In genomic region chr20:63531686-63532448, GRCh38 we compare ENCODE assay signal across 2 cellular contexts.
TF ChIP-seq lines count a peak whose summit lies in the region.

No MANE protein-coding gene starts in this region.

TF ChIP-seq in HEK293, 187 proteins besides CTCF, POLR2A, EP300 and RAD21 (continues in another document):
- TF ChIP-seq, protein P1, sequence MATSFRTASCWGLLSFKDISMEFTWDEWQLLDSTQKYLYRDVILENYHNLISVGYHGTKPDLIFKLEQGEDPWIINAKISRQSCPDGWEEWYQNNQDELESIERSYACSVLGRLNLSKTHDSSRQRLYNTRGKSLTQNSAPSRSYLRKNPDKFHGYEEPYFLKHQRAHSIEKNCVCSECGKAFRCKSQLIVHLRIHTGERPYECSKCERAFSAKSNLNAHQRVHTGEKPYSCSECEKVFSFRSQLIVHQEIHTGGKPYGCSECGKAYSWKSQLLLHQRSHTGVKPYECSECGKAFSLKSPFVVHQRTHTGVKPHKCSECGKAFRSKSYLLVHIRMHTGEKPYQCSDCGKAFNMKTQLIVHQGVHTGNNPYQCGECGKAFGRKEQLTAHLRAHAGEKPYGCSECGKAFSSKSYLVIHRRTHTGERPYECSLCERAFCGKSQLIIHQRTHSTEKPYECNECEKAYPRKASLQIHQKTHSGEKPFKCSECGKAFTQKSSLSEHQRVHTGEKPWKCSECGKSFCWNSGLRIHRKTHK (tag by site-specific recombination; IDR thresholded peaks at IDR 0.05): no peak
- TF ChIP-seq, protein P2, sequence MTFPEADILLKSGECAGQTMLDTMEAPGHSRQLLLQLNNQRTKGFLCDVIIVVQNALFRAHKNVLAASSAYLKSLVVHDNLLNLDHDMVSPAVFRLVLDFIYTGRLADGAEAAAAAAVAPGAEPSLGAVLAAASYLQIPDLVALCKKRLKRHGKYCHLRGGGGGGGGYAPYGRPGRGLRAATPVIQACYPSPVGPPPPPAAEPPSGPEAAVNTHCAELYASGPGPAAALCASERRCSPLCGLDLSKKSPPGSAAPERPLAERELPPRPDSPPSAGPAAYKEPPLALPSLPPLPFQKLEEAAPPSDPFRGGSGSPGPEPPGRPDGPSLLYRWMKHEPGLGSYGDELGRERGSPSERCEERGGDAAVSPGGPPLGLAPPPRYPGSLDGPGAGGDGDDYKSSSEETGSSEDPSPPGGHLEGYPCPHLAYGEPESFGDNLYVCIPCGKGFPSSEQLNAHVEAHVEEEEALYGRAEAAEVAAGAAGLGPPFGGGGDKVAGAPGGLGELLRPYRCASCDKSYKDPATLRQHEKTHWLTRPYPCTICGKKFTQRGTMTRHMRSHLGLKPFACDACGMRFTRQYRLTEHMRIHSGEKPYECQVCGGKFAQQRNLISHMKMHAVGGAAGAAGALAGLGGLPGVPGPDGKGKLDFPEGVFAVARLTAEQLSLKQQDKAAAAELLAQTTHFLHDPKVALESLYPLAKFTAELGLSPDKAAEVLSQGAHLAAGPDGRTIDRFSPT (tag by site-specific recombination; IDR thresholded peaks at IDR 0.05): no peak; the same call in 1 of the 2 replicates
- 0 out of 2 replicates have a peak, but pooled peaks have one; percentile 54 for TF ChIP-seq ZBTB10 (tag by site-specific recombination; IDR thresholded peaks at IDR 0.05)
- no peak for TF ChIP-seq ZNF544 (tag by site-specific recombination; IDR thresholded peaks at IDR 0.05)
- TF ChIP-seq ZNF19 (tag by site-specific recombination; IDR thresholded peaks at IDR 0.05; ENCODE audit: low read depth): no peak
- TF ChIP-seq ZNF2 (tag by site-specific recombination; IDR thresholded peaks at IDR 0.05): peak; percentile 77
- peak; percentile 53; the same call in 1 of the 2 replicates for TF ChIP-seq BCL11A (tag by site-specific recombination; IDR thresholded peaks at IDR 0.05; ENCODE audit: low read depth)
- TF ChIP-seq ZNF837 (tag by site-specific recombination; IDR thresholded peaks at IDR 0.05): peak; percentile 91; the same call in 1 of the 2 replicates
- peak; percentile 79 for TF ChIP-seq ZNF639 (tag by site-specific recombination; IDR thresholded peaks at IDR 0.05)
- peak; percentile 49 for TF ChIP-seq ZNF391 (tag by site-specific recombination; IDR thresholded peaks at IDR 0.05; ENCODE audit: borderline replicate concordance, low read depth)
- TF ChIP-seq ZNF341 (tag by site-specific recombination; IDR thresholded peaks at IDR 0.05; ENCODE audit: low read depth): no peak
- no peak for TF ChIP-seq ZNF664 (tag by site-specific recombination; IDR thresholded peaks at IDR 0.05)
- TF ChIP-seq, protein P3, sequence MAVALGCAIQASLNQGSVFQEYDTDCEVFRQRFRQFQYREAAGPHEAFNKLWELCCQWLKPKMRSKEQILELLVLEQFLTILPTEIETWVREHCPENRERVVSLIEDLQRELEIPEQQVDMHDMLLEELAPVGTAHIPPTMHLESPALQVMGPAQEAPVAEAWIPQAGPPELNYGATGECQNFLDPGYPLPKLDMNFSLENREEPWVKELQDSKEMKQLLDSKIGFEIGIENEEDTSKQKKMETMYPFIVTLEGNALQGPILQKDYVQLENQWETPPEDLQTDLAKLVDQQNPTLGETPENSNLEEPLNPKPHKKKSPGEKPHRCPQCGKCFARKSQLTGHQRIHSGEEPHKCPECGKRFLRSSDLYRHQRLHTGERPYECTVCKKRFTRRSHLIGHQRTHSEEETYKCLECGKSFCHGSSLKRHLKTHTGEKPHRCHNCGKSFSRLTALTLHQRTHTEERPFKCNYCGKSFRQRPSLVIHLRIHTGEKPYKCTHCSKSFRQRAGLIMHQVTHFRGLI (tag by site-specific recombination; IDR thresholded peaks at IDR 0.05): no peak
- no peak for TF ChIP-seq ZNF404 (tag by site-specific recombination; IDR thresholded peaks at IDR 0.05)

TF ChIP-seq in H1, 55 proteins besides CTCF, POLR2A, EP300 and RAD21:
- TF ChIP-seq CHD1 (IDR thresholded peaks at IDR 0.05; ENCODE audit: low read depth, low read length) (no peak), ASH2L (IDR thresholded peaks at IDR 0.05; ENCODE audit: low read length) (no peak), RFX5 (IDR thresholded peaks at IDR 0.05; ENCODE audit: borderline replicate concordance, low read depth, low read length) (no peak), E2F6 (IDR thresholded peaks at IDR 0.05) (no peak)
- TF ChIP-seq, protein P4, sequence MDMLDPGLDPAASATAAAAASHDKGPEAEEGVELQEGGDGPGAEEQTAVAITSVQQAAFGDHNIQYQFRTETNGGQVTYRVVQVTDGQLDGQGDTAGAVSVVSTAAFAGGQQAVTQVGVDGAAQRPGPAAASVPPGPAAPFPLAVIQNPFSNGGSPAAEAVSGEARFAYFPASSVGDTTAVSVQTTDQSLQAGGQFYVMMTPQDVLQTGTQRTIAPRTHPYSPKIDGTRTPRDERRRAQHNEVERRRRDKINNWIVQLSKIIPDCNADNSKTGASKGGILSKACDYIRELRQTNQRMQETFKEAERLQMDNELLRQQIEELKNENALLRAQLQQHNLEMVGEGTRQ (IDR thresholded peaks at IDR 0.05; ENCODE audit: low read length): no peak
TF ChIP-seq in H1: peak in this region for 0.
